1 cellular context compared by ENCODE assay signal in the genomic region with DNA sequence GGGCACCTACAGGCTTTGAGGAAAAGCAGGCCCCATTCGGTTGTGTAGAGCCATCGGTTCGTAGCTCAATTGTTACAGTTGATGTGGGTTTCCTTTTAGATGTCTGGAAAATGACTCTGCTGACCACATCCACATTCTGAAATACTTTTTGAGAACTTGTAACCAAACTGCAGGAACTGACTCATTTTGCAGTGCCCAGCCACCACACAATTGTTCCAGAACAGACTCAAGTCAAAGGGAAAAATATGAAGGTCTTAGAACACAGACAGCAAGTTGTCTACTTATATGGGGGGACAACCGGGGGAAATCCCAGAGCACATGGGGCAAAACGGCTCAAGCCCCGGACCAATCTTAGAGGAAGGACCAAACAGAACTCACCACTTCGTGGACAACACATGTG.
TF ChIP-seq lines count a peak whose summit lies in the region.

No MANE protein-coding gene starts in this region.

TF ChIP-seq in GM12878, 131 proteins besides CTCF, POLR2A, EP300 and RAD21 (continued from another document):
- TF ChIP-seq, protein P1, sequence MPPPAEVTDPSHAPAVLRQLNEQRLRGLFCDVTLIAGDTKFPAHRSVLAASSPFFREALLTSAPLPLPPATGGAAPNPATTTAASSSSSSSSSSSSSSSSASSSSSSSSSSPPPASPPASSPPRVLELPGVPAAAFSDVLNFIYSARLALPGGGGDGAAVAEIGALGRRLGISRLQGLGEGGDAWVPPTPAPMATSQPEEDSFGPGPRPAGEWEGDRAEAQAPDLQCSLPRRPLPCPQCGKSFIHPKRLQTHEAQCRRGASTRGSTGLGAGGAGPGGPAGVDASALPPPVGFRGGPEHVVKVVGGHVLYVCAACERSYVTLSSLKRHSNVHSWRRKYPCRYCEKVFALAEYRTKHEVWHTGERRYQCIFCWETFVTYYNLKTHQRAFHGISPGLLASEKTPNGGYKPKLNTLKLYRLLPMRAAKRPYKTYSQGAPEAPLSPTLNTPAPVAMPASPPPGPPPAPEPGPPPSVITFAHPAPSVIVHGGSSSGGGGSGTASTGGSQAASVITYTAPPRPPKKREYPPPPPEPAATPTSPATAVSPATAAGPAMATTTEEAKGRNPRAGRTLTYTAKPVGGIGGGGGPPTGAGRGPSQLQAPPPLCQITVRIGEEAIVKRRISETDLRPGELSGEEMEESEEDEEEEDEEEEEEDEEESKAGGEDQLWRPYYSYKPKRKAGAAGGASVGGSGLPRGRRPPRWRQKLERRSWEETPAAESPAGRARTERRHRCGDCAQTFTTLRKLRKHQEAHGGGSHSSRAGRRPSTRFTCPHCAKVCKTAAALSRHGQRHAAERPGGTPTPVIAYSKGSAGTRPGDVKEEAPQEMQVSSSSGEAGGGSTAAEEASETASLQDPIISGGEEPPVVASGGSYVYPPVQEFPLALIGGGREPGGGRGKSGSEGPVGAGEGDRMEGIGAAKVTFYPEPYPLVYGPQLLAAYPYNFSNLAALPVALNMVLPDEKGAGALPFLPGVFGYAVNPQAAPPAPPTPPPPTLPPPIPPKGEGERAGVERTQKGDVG (CRISPR knock-in tag; IDR thresholded peaks at IDR 0.05) = no peak
TF ChIP-seq in GM12878: peak in this region for 31.
